ENCODE assay signal across 8 cellular contexts in the genomic region with DNA sequence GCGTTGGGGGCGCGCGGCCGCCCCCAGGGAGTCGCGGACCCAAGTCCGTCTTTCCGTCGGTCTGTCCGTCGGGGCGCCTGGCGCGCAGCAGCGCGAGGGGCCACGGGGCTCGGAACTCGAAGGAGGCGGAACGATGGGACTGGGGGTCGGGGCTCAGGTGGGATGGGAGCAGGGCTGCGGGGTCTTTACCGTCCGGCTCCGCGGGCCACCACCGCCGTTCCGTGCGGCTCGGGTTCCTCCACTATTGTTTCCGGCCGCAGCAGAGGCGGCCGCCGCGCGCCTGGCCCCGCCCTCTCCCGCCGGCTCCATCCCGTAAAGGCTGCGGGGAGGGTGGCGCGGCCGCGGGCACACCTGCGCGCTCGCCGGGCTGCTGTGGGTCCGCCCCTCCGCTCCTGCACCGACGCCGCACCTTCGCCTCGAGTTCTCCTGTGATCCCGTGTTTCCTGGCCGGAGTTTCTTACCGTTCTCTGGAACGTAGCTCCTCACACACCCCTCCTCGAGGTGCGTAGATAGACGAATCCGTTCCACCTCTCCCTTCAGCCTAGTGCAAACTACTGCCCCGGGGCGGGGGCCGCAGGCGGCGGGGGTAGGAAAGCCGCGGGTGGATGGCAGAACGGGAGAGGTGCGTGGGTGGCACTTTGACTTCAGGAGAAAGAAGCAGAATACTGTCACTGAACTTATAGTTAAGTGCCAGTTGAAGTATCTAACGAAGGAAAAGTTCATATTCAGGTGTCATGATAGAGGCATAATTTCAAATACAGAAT. TPM values are rescaled to one million over a fixed set of nuclear protein-coding genes. Genes with fewer than 3 reads are reported as not detected.
DNase-seq lines count a peak whose midpoint lies in the region; ATAC-seq and TF ChIP-seq lines count a peak whose summit lies in the region.

TSS of gene C21orf91 (minus strand) at position 243 of the 764 bp plus-strand sequence. CDS start 1,038 bp downstream, outside the sequence.

- H3K4me3 Mint-ChIP-seq in immature natural killer cell: peak within 1 kb of the TSS; percentile 92 to 97 (median 95)

- H3K4me3 ChIP-seq in A673 (ENCODE audit: low read depth, low read length, poor library complexity, severe bottlenecking): peak within 1 kb of the TSS; percentile 82
- H3K4me3 ChIP-seq in WERI-Rb-1 (ENCODE audit: low read depth, low read length): peak within 1 kb of the TSS; percentile 71
- peak within 1 kb of the TSS; percentile 80 to 96 (median 91) for H3K4me3 ChIP-seq in breast epithelium

- H3K27me3 Mint-ChIP-seq in immature natural killer cell (ENCODE audit: low read depth in 3 of 3): peaks cover 4 to 13% (median 9%) of the 10 kb centered on the region in 3 donors

- H3K9me3 ChIP-seq in A673 (ENCODE audit: low read depth, low read length, poor library complexity, severe bottlenecking): no peaks in the 10 kb centered on the region
- H3K9me3 ChIP-seq in WERI-Rb-1 (ENCODE audit: severe bottlenecking): no peaks in the 10 kb centered on the region
- no peaks in the 10 kb centered on the region for H3K9me3 ChIP-seq in breast epithelium

- H3K4me1 ChIP-seq in A673 (ENCODE audit: insufficient read depth, low read length, poor library complexity, severe bottlenecking): peaks cover 10% of the 10 kb centered on the region
- H3K4me1 ChIP-seq in breast epithelium: peaks cover 0 to 4% of the 10 kb centered on the region in 2 donors

- TF ChIP-seq POLR2A in breast epithelium (IDR thresholded peaks at IDR 0.05): no peak

- peak; percentile 74 for ATAC-seq in GM18861 (IDR thresholded peaks at IDR 0.05; ENCODE audit: unreplicated experiment)
- peak; percentile 87 for ATAC-seq in HG03095 (IDR thresholded peaks at IDR 0.05; ENCODE audit: unreplicated experiment)

- POLR2A ChIA-PET in A673 (lab: Charles Lee; ENCODE audit: low non-redundant PET): no interaction called here

- TF ChIP-seq CTCF in A673 (conservative IDR thresholded peaks at IDR 0.05; ENCODE audit: low read depth, low read length): no peak
- TF ChIP-seq CTCF in WERI-Rb-1 (IDR thresholded peaks at IDR 0.05; ENCODE audit: low read depth, low read length): no peak
- TF ChIP-seq CTCF in breast epithelium (IDR thresholded peaks at IDR 0.05): no peak

- CTCF ChIA-PET in A673 (lab: Charles Lee): no interaction called here

- no peaks in the 10 kb centered on the region for H3K9me3 Mint-ChIP-seq in immature natural killer cell

- BruUV-seq in A673 (replicated peaks; lab: Mats Ljungman, UMichigan): no TSS peak

- intact Hi-C loops in A673 (cut with micrococcal nuclease; ENCODE audit: unreplicated experiment) (loop anchor here (10.0 kb wide), 1 partner anchor 204 kb away; the partner anchor contains the start of gene BTG3), breast epithelium (cut with DNase I; ENCODE audit: low total_unique reads) (no loop called here)

- peak within 1 kb of the TSS; percentile 95 to 100 (median 100) for H3K27ac Mint-ChIP-seq in immature natural killer cell

- H3K27me3 ChIP-seq in A673 (replicated peaks; ENCODE audit: insufficient read depth, low read depth, low read length, poor library complexity) (no peaks in the 10 kb centered on the region), WERI-Rb-1 (ENCODE audit: insufficient read depth, low read depth, severe bottlenecking) (no peaks in the 10 kb centered on the region), breast epithelium (no peaks in the 10 kb centered on the region)

- DNase-seq in A673 (ENCODE audit: low spot score): peak; percentile 95
- DNase-seq in NCI-H2171 (lab: John Stamatoyannopoulos, UW): peak; percentile 84
- peak; percentile 92 for DNase-seq in WERI-Rb-1
- DNase-seq in breast epithelium (ENCODE audit: low spot score in 2 of 2): peak; percentile 72 to 74
- DNase-seq in immature natural killer cell: peak; percentile 89 to 91 (median 91)
- DNase-seq in smooth muscle cell of the brain vasculature (ENCODE audit: low read depth, low spot score): peak; percentile 77

- H3K27ac ChIP-seq in A673 (ENCODE audit: low read depth, low read length, poor library complexity, severe bottlenecking): peak within 1 kb of the TSS; percentile 98
- H3K27ac ChIP-seq in WERI-Rb-1: peak within 1 kb of the TSS; percentile 97
- H3K27ac ChIP-seq in breast epithelium: peak within 1 kb of the TSS; percentile 91 to 93

- H3K4me1 Mint-ChIP-seq in immature natural killer cell: peaks cover 44 to 58% of the 10 kb centered on the region in 2 donors

- peaks cover 3 to 9% (median 4%) of the 10 kb centered on the region in 3 donors for H3K36me3 Mint-ChIP-seq in immature natural killer cell

- H3K36me3 ChIP-seq in A673 (ENCODE audit: insufficient read depth, low read length, poor library complexity, severe bottlenecking) (peaks cover 4% of the 10 kb centered on the region), WERI-Rb-1 (peaks cover 27% of the 10 kb centered on the region), breast epithelium (no peaks in the 10 kb centered on the region)

RNA-seq across cellular contexts. Expression of gene C21orf91, which starts in this region (rescaled TPM):
- total RNA-seq in A673 (2021) (23.5 and 24.5 TPM in 2 replicates), breast epithelium (10 to 100 TPM in 1 of 3 donors, 1 to 10 TPM in 2; 7.5 to 14.8 (median 9.8) TPM)
- polyA plus RNA-seq in immature natural killer cell: 10 to 100 TPM; 29.5 to 41.3 (median 39.6) TPM

Comparison
In these comparisons a context has a peak if more than half of its experiments do, and no peak if none do; other contexts are left out.
1. Peak in every context shown above with its lines: DNase-seq, ATAC-seq, H3K4me3 ChIP-seq and H3K27ac ChIP-seq.